In the genomic region with DNA sequence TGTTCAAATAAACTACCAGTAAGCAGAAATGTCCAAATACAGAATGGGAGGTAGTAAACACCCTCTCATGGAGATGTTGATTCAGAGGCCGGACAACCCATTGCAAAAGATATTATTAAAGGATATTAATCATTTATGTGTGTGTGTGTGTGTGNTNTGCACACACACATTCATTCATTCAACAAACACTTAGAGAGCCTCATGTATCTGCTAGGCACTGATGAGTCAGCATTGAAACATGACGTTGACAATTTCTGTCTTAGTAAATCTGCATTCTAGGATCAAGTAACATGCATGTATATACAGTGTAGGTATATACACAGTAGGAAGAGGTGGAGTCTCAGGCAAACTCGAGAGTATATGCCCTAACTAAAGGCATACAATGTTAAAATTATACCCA, we compare ENCODE assay signal across 3 cellular contexts.
TF ChIP-seq lines count a peak whose summit lies in the region.

No MANE protein-coding gene starts in this region.

TF ChIP-seq in SK-N-SH, 30 proteins besides CTCF, POLR2A, EP300 and RAD21:
- TF ChIP-seq NRF1 (IDR thresholded peaks at IDR 0.05; ENCODE audit: low read depth, low read length) (no peak), EZH2phosphoT487 (IDR thresholded peaks at IDR 0.05; ENCODE audit: borderline replicate concordance, low read depth) (no peak)

TF ChIP-seq in SK-N-SH treated with all-trans-retinoic acid at 6 μM for 48 hours, 23 proteins besides CTCF, POLR2A, EP300 and RAD21:
- TF ChIP-seq, protein P1, sequence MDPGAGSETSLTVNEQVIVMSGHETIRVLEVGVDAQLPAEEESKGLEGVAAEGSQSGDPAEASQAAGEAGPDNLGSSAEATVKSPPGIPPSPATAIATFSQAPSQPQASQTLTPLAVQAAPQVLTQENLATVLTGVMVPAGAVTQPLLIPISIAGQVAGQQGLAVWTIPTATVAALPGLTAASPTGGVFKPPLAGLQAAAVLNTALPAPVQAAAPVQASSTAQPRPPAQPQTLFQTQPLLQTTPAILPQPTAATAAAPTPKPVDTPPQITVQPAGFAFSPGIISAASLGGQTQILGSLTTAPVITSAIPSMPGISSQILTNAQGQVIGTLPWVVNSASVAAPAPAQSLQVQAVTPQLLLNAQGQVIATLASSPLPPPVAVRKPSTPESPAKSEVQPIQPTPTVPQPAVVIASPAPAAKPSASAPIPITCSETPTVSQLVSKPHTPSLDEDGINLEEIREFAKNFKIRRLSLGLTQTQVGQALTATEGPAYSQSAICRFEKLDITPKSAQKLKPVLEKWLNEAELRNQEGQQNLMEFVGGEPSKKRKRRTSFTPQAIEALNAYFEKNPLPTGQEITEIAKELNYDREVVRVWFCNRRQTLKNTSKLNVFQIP (CRISPR knock-in tag; IDR thresholded peaks at IDR 0.05; ENCODE audit: borderline replicate concordance, low read depth), result no peak
- TF ChIP-seq ZNF565 (CRISPR knock-in tag; conservative IDR thresholded peaks at IDR 0.05; ENCODE audit: low read depth) (no peak), ZFP3 (CRISPR knock-in tag; IDR thresholded peaks at IDR 0.05) (no peak), RARB (CRISPR knock-in tag; IDR thresholded peaks at IDR 0.05) (no peak), ISL1 (CRISPR knock-in tag; IDR thresholded peaks at IDR 0.05) (no peak), ESRRG (CRISPR knock-in tag; IDR thresholded peaks at IDR 0.05) (no peak), SNAI2 (CRISPR knock-in tag; IDR thresholded peaks at IDR 0.05) (no peak), TOX (CRISPR knock-in tag; IDR thresholded peaks at IDR 0.05; ENCODE audit: borderline replicate concordance) (no peak), ZNF70 (CRISPR knock-in tag; IDR thresholded peaks at IDR 0.05) (no peak), ARNTL (CRISPR knock-in tag; IDR thresholded peaks at IDR 0.05; ENCODE audit: borderline replicate concordance, low read depth) (no peak), TCF4 (CRISPR knock-in tag; IDR thresholded peaks at IDR 0.05; ENCODE audit: borderline replicate concordance) (no peak), ZNF8 (CRISPR knock-in tag; IDR thresholded peaks at IDR 0.05) (no peak), ZFP30 (CRISPR knock-in tag; IDR thresholded peaks at IDR 0.05) (no peak), BACH2 (CRISPR knock-in tag; IDR thresholded peaks at IDR 0.05; ENCODE audit: borderline replicate concordance) (no peak), CSDC2 (CRISPR knock-in tag; IDR thresholded peaks at IDR 0.05) (no peak)
- TF ChIP-seq, protein P2, sequence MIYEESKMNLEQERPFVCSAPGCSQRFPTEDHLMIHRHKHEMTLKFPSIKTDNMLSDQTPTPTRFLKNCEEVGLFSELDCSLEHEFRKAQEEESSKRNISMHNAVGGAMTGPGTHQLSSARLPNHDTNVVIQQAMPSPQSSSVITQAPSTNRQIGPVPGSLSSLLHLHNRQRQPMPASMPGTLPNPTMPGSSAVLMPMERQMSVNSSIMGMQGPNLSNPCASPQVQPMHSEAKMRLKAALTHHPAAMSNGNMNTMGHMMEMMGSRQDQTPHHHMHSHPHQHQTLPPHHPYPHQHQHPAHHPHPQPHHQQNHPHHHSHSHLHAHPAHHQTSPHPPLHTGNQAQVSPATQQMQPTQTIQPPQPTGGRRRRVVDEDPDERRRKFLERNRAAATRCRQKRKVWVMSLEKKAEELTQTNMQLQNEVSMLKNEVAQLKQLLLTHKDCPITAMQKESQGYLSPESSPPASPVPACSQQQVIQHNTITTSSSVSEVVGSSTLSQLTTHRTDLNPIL (CRISPR knock-in tag; IDR thresholded peaks at IDR 0.05; ENCODE audit: low read depth), result no peak
- TF ChIP-seq, protein P3, sequence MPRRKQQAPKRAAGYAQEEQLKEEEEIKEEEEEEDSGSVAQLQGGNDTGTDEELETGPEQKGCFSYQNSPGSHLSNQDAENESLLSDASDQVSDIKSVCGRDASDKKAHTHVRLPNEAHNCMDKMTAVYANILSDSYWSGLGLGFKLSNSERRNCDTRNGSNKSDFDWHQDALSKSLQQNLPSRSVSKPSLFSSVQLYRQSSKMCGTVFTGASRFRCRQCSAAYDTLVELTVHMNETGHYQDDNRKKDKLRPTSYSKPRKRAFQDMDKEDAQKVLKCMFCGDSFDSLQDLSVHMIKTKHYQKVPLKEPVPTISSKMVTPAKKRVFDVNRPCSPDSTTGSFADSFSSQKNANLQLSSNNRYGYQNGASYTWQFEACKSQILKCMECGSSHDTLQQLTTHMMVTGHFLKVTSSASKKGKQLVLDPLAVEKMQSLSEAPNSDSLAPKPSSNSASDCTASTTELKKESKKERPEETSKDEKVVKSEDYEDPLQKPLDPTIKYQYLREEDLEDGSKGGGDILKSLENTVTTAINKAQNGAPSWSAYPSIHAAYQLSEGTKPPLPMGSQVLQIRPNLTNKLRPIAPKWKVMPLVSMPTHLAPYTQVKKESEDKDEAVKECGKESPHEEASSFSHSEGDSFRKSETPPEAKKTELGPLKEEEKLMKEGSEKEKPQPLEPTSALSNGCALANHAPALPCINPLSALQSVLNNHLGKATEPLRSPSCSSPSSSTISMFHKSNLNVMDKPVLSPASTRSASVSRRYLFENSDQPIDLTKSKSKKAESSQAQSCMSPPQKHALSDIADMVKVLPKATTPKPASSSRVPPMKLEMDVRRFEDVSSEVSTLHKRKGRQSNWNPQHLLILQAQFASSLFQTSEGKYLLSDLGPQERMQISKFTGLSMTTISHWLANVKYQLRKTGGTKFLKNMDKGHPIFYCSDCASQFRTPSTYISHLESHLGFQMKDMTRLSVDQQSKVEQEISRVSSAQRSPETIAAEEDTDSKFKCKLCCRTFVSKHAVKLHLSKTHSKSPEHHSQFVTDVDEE (CRISPR knock-in tag; IDR thresholded peaks at IDR 0.05), result no peak

TF ChIP-seq in K562, 482 proteins besides CTCF, POLR2A, EP300 and RAD21:
- TF ChIP-seq ZBTB1 (CRISPR knock-in tag; IDR thresholded peaks at IDR 0.05; ENCODE audit: borderline replicate concordance, low read depth), result no peak
- TF ChIP-seq NFE2 (IDR thresholded peaks at IDR 0.05; ENCODE audit: low read depth), result peak; percentile 58
- TF ChIP-seq ZNF316 (IDR thresholded peaks at IDR 0.05), result peak; percentile 90
- TF ChIP-seq KLF13 (tag; IDR thresholded peaks at IDR 0.05; ENCODE audit: borderline replicate concordance, low read depth), result no peak
- TF ChIP-seq MAFG (tag; conservative IDR thresholded peaks at IDR 0.05), result peak; percentile 61
- TF ChIP-seq ZNF717 (CRISPR knock-in tag; IDR thresholded peaks at IDR 0.05), result no peak
- peak; percentile 84 for TF ChIP-seq C11orf30 (IDR thresholded peaks at IDR 0.05; ENCODE audit: low read depth)
- no peak for TF ChIP-seq KLF16 (IDR thresholded peaks at IDR 0.05)
- TF ChIP-seq, protein P4, sequence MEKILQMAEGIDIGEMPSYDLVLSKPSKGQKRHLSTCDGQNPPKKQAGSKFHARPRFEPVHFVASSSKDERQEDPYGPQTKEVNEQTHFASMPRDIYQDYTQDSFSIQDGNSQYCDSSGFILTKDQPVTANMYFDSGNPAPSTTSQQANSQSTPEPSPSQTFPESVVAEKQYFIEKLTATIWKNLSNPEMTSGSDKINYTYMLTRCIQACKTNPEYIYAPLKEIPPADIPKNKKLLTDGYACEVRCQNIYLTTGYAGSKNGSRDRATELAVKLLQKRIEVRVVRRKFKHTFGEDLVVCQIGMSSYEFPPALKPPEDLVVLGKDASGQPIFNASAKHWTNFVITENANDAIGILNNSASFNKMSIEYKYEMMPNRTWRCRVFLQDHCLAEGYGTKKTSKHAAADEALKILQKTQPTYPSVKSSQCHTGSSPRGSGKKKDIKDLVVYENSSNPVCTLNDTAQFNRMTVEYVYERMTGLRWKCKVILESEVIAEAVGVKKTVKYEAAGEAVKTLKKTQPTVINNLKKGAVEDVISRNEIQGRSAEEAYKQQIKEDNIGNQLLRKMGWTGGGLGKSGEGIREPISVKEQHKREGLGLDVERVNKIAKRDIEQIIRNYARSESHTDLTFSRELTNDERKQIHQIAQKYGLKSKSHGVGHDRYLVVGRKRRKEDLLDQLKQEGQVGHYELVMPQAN (IDR thresholded peaks at IDR 0.05; ENCODE audit: borderline replicate concordance), result no peak
- no peak for TF ChIP-seq EZH2 (IDR thresholded peaks at IDR 0.05; ENCODE audit: borderline replicate concordance, low read depth, low read length)
- no peak for TF ChIP-seq CXXC5 (CRISPR knock-in tag; IDR thresholded peaks at IDR 0.05)
- no peak for TF ChIP-seq ELF2 (CRISPR knock-in tag; IDR thresholded peaks at IDR 0.05)
- no peak for TF ChIP-seq U2AF2 (optimal IDR thresholded peaks at IDR 0.05; ENCODE audit: low read depth, low read length)
- TF ChIP-seq ZNF3 (CRISPR knock-in tag; IDR thresholded peaks at IDR 0.05), result peak; percentile 65; the same call in 1 of the 2 replicates
- TF ChIP-seq JUNB (CRISPR knock-in tag; conservative IDR thresholded peaks at IDR 0.05), result 0 out of 2 replicates have a peak, but pooled peaks have one; percentile 22
- TF ChIP-seq JUND (IDR thresholded peaks at IDR 0.05; ENCODE audit: borderline replicate concordance, low read depth, low read length), result peak; percentile 21; the same call in 1 of the 2 replicates
- TF ChIP-seq JUND (tag; IDR thresholded peaks at IDR 0.05; ENCODE audit: borderline replicate concordance, low read depth, low read length), result no peak
- TF ChIP-seq ZNF324 (CRISPR knock-in tag; IDR thresholded peaks at IDR 0.05), result no peak
- TF ChIP-seq, protein P5, sequence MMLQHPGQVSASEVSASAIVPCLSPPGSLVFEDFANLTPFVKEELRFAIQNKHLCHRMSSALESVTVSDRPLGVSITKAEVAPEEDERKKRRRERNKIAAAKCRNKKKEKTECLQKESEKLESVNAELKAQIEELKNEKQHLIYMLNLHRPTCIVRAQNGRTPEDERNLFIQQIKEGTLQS (IDR thresholded peaks at IDR 0.05), result peak; percentile 26; the same call in 1 of the 2 replicates
- TF ChIP-seq, protein P5 (CRISPR knock-in tag; conservative IDR thresholded peaks at IDR 0.05), result no peak
- TF ChIP-seq, protein P6, sequence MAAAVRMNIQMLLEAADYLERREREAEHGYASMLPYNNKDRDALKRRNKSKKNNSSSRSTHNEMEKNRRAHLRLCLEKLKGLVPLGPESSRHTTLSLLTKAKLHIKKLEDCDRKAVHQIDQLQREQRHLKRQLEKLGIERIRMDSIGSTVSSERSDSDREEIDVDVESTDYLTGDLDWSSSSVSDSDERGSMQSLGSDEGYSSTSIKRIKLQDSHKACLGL (CRISPR knock-in tag; IDR thresholded peaks at IDR 0.05; ENCODE audit: borderline replicate concordance, poor library complexity, severe bottlenecking), result no peak
